18 cellular contexts compared by ENCODE assay signal in genomic region chrX:41142130-41142529, GRCh38.
"Had no signal": no experiment of that assay in that cellular context is flagged by ENCODE, and none has a peak within 500 bp of the region (broad histone marks: within the 10 kb centered on the region; RNA-seq: fewer than 3 reads in every experiment).

No MANE protein-coding gene starts in this region.

- H3K4me3 Mint-ChIP-seq: activated CD4-positive, alpha-beta T cell treated with anti-CD3 and anti-CD28 coated beads, Interleukin-2, amount 10 ng/mL, durations not matched to agents 7 days and 5 days; activated naive CD4-positive, alpha-beta T cell treated with anti-CD3 and anti-CD28 coated beads for 36 hours; activated T-cell treated with anti-CD3 and anti-CD28 coated beads, Interleukin-2, amount 50 U/mL, for 4 hours; mesothelial cell of epicardium; nephron had no signal

- FAIRE-seq: bronchial epithelial cell had no signal

- H3K27ac Mint-ChIP-seq: activated CD4-positive, alpha-beta T cell treated with anti-CD3 and anti-CD28 coated beads, Interleukin-2, amount 10 ng/mL, durations not matched to agents 7 days and 5 days; mesothelial cell of epicardium; nephron had no signal

- DNase-seq: activated CD4-positive, alpha-beta T cell treated with anti-CD3 and anti-CD28 coated beads, Interleukin-2, amount 10 ng/mL, durations not matched to agents 7 days and 5 days; activated CD8-positive, alpha-beta memory T cell treated with anti-CD3 and anti-CD28 coated beads, Interleukin-2, amount 50 U/mL, for 4 hours; activated naive CD4-positive, alpha-beta T cell treated with anti-CD3 and anti-CD28 coated beads for 36 hours; activated T-cell treated with anti-CD3 and anti-CD28 coated beads, Interleukin-2, amount 50 U/mL, for 4 hours; cerebellar nuclear complex; cortex of kidney; heart right ventricle; left colon; lower lobe of right lung; retina; stimulated activated CD8-positive, alpha-beta memory T cell treated with anti-CD3 and anti-CD28 coated beads, Interleukin-4, amount 100 ng/mL, for 48 hours; stimulated activated naive CD4-positive, alpha-beta T cell; T-helper 9 cell; upper lobe of right lung had no signal

- H3K27me3 ChIP-seq: upper lobe of right lung had no signal

- H3K27ac ChIP-seq: heart right ventricle, lower lobe of right lung, upper lobe of right lung had no signal

- H3K4me1 ChIP-seq: lower lobe of right lung, upper lobe of right lung had no signal

- H3K4me1 Mint-ChIP-seq: mesothelial cell of epicardium, nephron had no signal

- H3K27me3 Mint-ChIP-seq: activated CD4-positive, alpha-beta T cell treated with anti-CD3 and anti-CD28 coated beads, Interleukin-2, amount 10 ng/mL, durations not matched to agents 7 days and 5 days had no signal

- H3K9me3 ChIP-seq: heart right ventricle, lower lobe of right lung, upper lobe of right lung had no signal

- H3K4me3 ChIP-seq: heart right ventricle, lower lobe of right lung, upper lobe of right lung had no signal

- H3K9me3 Mint-ChIP-seq: activated CD4-positive, alpha-beta T cell treated with anti-CD3 and anti-CD28 coated beads, Interleukin-2, amount 10 ng/mL, durations not matched to agents 7 days and 5 days; activated naive CD4-positive, alpha-beta T cell treated with anti-CD3 and anti-CD28 coated beads for 36 hours; activated T-cell treated with anti-CD3 and anti-CD28 coated beads, Interleukin-2, amount 50 U/mL, for 4 hours; nephron had no signal

- ATAC-seq: activated CD4-positive, CD25-positive, alpha-beta regulatory T cell treated with anti-CD3 and anti-CD28 coated beads, Interleukin-2, amount 50 U/mL, for 24 hours; activated T-cell treated with anti-CD3 and anti-CD28 coated beads, Interleukin-2, amount 50 U/mL, for 4 hours; heart right ventricle; left colon; lower lobe of right lung; upper lobe of right lung had no signal
